1 cellular context compared by ENCODE assay signal in genomic region chr16:89873822-89874689, GRCh38.
A peak's percentile ranks its signal among the peaks of the same experiment; 100 is the strongest.
TF ChIP-seq lines count a peak whose summit lies in the region.

No MANE protein-coding gene starts in this region.

TF ChIP-seq in HepG2, 621 proteins besides CTCF, POLR2A, EP300 and RAD21 (continued from another document):
- TF ChIP-seq ZNF138 (CRISPR knock-in tag; IDR thresholded peaks at IDR 0.05; ENCODE audit: low read depth) (0 out of 2 replicates have a peak, but pooled peaks have one; percentile 43), ESRRA (CRISPR knock-in tag; IDR thresholded peaks at IDR 0.05; ENCODE audit: low read depth) (peak; percentile 22), ZNF619 (CRISPR knock-in tag; IDR thresholded peaks at IDR 0.05) (no peak), ZNF709 (CRISPR knock-in tag; IDR thresholded peaks at IDR 0.05) (peak; percentile 46; the same call in 1 of the 2 replicates), PBX2 (CRISPR knock-in tag; IDR thresholded peaks at IDR 0.05) (no peak), CCDC6 (CRISPR knock-in tag; IDR thresholded peaks at IDR 0.05) (0 out of 2 replicates have a peak, but pooled peaks have one; percentile 4), ZNF234 (CRISPR knock-in tag; conservative IDR thresholded peaks at IDR 0.05) (no peak), CREM (IDR thresholded peaks at IDR 0.05) (peak; percentile 72), CREM (CRISPR knock-in tag; IDR thresholded peaks at IDR 0.05) (no peak), GATAD1 (CRISPR knock-in tag; IDR thresholded peaks at IDR 0.05) (peak; percentile 29; the same call in 1 of the 2 replicates), ERF (CRISPR knock-in tag; IDR thresholded peaks at IDR 0.05) (peak; percentile 31; the same call in 1 of the 2 replicates), FOXA3 (CRISPR knock-in tag; IDR thresholded peaks at IDR 0.05) (0 out of 2 replicates have a peak, but pooled peaks have one; percentile 34), ZNF230 (CRISPR knock-in tag; IDR thresholded peaks at IDR 0.05) (0 out of 2 replicates have a peak, but pooled peaks have one; percentile 6), PAX8 (CRISPR knock-in tag; IDR thresholded peaks at IDR 0.05; ENCODE audit: borderline replicate concordance) (no peak), ZNF615 (CRISPR knock-in tag; IDR thresholded peaks at IDR 0.05; ENCODE audit: borderline replicate concordance) (no peak), SIX1 (CRISPR knock-in tag; IDR thresholded peaks at IDR 0.05; ENCODE audit: borderline replicate concordance) (no peak), YEATS2 (CRISPR knock-in tag; IDR thresholded peaks at IDR 0.05; ENCODE audit: borderline replicate concordance) (peak; percentile 81), NAIF1 (CRISPR knock-in tag; IDR thresholded peaks at IDR 0.05; ENCODE audit: borderline replicate concordance) (no peak)
